In genomic region chr10:42553064-42553407, GRCh38 we compare ENCODE assay signal across 8 cellular contexts.
DNase-seq lines count a peak whose midpoint lies in the region; ATAC-seq and TF ChIP-seq lines count a peak whose summit lies in the region.

No MANE protein-coding gene starts in this region.

- no peaks in the 10 kb centered on the region for H4K20me1 ChIP-seq in BLaER1 treated with 17β-estradiol and CSF1 and Interleukin-3, amounts not matched to agents 10 nM and 100 nM

- peak overlapping the region; percentile 71 to 95 (median 84) for H3K4me3 ChIP-seq in BLaER1 treated with 17β-estradiol and CSF1 and Interleukin-3, amounts not matched to agents 10 nM and 100 nM
- H3K4me3 ChIP-seq in choroid plexus epithelial cell (ENCODE audit: low read depth, low read length) = peak overlapping the region; percentile 73
- H3K4me3 ChIP-seq in muscle layer of colon (ENCODE audit: low read depth in 1 of 2, low read length in 2 of 2) = peak overlapping the region; percentile 79 to 96

- peaks cover 0 to 13% (median 3%) of the 10 kb centered on the region in 11 experiments; a peak in 6 of 22 replicates for H3K9me3 ChIP-seq in BLaER1 treated with 17β-estradiol and CSF1 and Interleukin-3, amounts not matched to agents 10 nM and 100 nM (replicated peaks in 1 of 11)
- no peaks in the 10 kb centered on the region for H3K9me3 ChIP-seq in muscle layer of colon (ENCODE audit: low read length)

- TF ChIP-seq CTCF in choroid plexus epithelial cell (conservative IDR thresholded peaks at IDR 0.05; ENCODE audit: low read depth, low read length) = no peak
- TF ChIP-seq CTCF in GM10248 (IDR thresholded peaks at IDR 0.05; ENCODE audit: control extremely low read depth, extremely low read depth, low read depth, missing control alignments) = no peak

- ATAC-seq in GM21381 (IDR thresholded peaks at IDR 0.05; ENCODE audit: unreplicated experiment) = peak; percentile 22
- peak; percentile 9 for ATAC-seq in HG03575 (IDR thresholded peaks at IDR 0.05; ENCODE audit: extremely low read depth, insufficient number of reproducible peaks, low FRiP score, unreplicated experiment)

- peaks cover 19 to 30% (median 26%) of the 10 kb centered on the region in 10 experiments for H3K4me1 ChIP-seq in BLaER1 treated with 17β-estradiol and CSF1 and Interleukin-3, amounts not matched to agents 10 nM and 100 nM
- H3K4me1 ChIP-seq in muscle layer of colon (ENCODE audit: insufficient read depth, low read length) = peaks cover 16% of the 10 kb centered on the region

- peak overlapping the region in 10 of 11 experiments; percentile 8 to 89 (median 84); a peak in 15 of 22 replicates for H3K9ac ChIP-seq in BLaER1 treated with 17β-estradiol and CSF1 and Interleukin-3, amounts not matched to agents 10 nM and 100 nM
- peak overlapping the region; percentile 35 for H3K9ac ChIP-seq in muscle layer of colon (ENCODE audit: low read length)

- H3K36me3 ChIP-seq in BLaER1 treated with 17β-estradiol and CSF1 and Interleukin-3, amounts not matched to agents 10 nM and 100 nM = peaks cover 7 to 26% (median 18%) of the 10 kb centered on the region in 11 experiments; a peak in 16 of 22 replicates
- H3K36me3 ChIP-seq in muscle layer of colon (ENCODE audit: insufficient read depth, low read length) = no peaks in the 10 kb centered on the region

- CTCF ChIA-PET in GM10248 (lab: Yijun Ruan, JAX) = no interaction called here

- DNase-seq in choroid plexus epithelial cell (ENCODE audit: low read depth) = no peak
- DNase-seq in NCI-H2171 (lab: John Stamatoyannopoulos, UW) = no peak
- no peak for DNase-seq in germinal center (ENCODE audit: low spot score)
- DNase-seq in GM10248 (ENCODE audit: extremely low spot score) = no peak

- no peaks in the 10 kb centered on the region for H3K27me3 ChIP-seq in BLaER1 treated with 17β-estradiol and CSF1 and Interleukin-3, amounts not matched to agents 10 nM and 100 nM
- no peaks in the 10 kb centered on the region for H3K27me3 ChIP-seq in muscle layer of colon (ENCODE audit: control insufficient read depth in 1 of 2, insufficient read depth in 2 of 2, low read length in 2 of 2)

- H3K27ac ChIP-seq in BLaER1 treated with 17β-estradiol and CSF1 and Interleukin-3, amounts not matched to agents 10 nM and 100 nM = peak overlapping the region in 1 of 11 experiments; percentile 33; a peak in 1 of 22 replicates
- peak overlapping the region; percentile 44 for H3K27ac ChIP-seq in muscle layer of colon (ENCODE audit: low read depth, low read length)

- POLR2A ChIA-PET in GM10248 (lab: Yijun Ruan, JAX) = no interaction called here

- peak overlapping the region; percentile 67 to 98 (median 80) for H3K4me2 ChIP-seq in BLaER1 treated with 17β-estradiol and CSF1 and Interleukin-3, amounts not matched to agents 10 nM and 100 nM
